12 cellular contexts compared by ENCODE assay signal in the genomic region with DNA sequence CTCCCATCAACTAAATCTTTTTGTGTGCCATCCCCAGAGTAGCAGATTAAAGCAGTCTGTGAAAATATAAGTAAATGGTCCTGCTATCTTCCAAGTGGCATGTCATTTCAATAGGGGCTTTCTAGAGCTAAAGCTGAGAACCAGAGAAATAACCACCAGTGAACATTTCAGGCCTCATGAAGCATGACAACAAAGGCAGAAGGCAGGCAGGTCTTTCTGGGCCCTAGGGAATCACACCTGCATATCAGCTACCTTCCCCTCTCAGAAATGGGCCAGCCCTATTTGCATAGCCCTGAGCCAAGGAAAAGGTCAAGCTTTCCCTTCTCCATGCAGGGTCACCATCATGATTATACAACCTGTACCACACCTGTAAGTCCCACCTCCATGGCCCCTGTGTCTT.
DNase-seq lines count a peak whose midpoint lies in the region; ATAC-seq and TF ChIP-seq lines count a peak whose summit lies in the region.
"Had no signal": no experiment of that assay in that cellular context is flagged by ENCODE, and none has a peak within 500 bp of the region (broad histone marks: within the 10 kb centered on the region; RNA-seq: fewer than 3 reads in every experiment).

No MANE protein-coding gene starts in this region.

- peak; percentile 66 for ATAC-seq in GM18498 (IDR thresholded peaks at IDR 0.05; ENCODE audit: unreplicated experiment)
- ATAC-seq in GM21390 (IDR thresholded peaks at IDR 0.05; ENCODE audit: unreplicated experiment): peak; percentile 83
- peak; percentile 55 for ATAC-seq in HG03045 (IDR thresholded peaks at IDR 0.05; ENCODE audit: unreplicated experiment)
- ATAC-seq in natural killer cell treated with Interleukin-12 subunit alpha and Interleukin-12 subunit beta and Interleukin-15 and Interleukin-18, amount 100 ng/mL, for 72 hours: no peak

- H3K4me1 ChIP-seq in right atrium auricular region (no peaks in the 10 kb centered on the region), esophagus squamous epithelium (peaks cover 0 to 72% (median 0%) of the 10 kb centered on the region in 3 donors)

- H3K4me3 Mint-ChIP-seq in natural killer cell treated with Interleukin-12 subunit alpha and Interleukin-12 subunit beta and Interleukin-15 and Interleukin-18, amount 100 ng/mL, for 72 hours: no peak overlapping the region
- H3K4me3 Mint-ChIP-seq: brain, type B pancreatic cell had no signal

- intact Hi-C loops in esophagus squamous epithelium (cut with DNase I): no loop called here

- no peaks in the 10 kb centered on the region for H3K36me3 Mint-ChIP-seq in natural killer cell treated with Interleukin-12 subunit alpha and Interleukin-12 subunit beta and Interleukin-15 and Interleukin-18, amount 100 ng/mL, for 72 hours
- H3K36me3 Mint-ChIP-seq: brain, type B pancreatic cell had no signal

- H3K36me3 ChIP-seq in right atrium auricular region (no peaks in the 10 kb centered on the region), esophagus squamous epithelium (no peaks in the 10 kb centered on the region)

- no peak overlapping the region for H3K27ac Mint-ChIP-seq in natural killer cell treated with Interleukin-12 subunit alpha and Interleukin-12 subunit beta and Interleukin-15 and Interleukin-18, amount 100 ng/mL, for 72 hours
- H3K27ac Mint-ChIP-seq: brain, type B pancreatic cell had no signal

- DNase-seq in coronary artery (ENCODE audit: low spot score) (no peak), right atrium auricular region (ENCODE audit: low spot score) (no peak), esophagus squamous epithelium (lab: John Stamatoyannopoulos, UW) (no peak)
- no peak for DNase-seq in natural killer cell treated with Interleukin-12 subunit alpha and Interleukin-12 subunit beta and Interleukin-15 and Interleukin-18, amount 100 ng/mL, for 72 hours (ENCODE audit: low spot score)
- DNase-seq in stimulated activated CD4-positive, alpha-beta T cell treated with anti-CD3 and anti-CD28 coated beads, Interleukin-2, amount 100 ng/mL, for 48 hours: no peak
- DNase-seq: NCI-H510A, SHP77 treated with DMSO at 0.1 percent for 48 hours had no signal

- H3K27me3 ChIP-seq in right atrium auricular region (no peaks in the 10 kb centered on the region), esophagus squamous epithelium (no peaks in the 10 kb centered on the region)

- peak overlapping the region; percentile 45 for H3K4me3 ChIP-seq in coronary artery
- no peak overlapping the region for H3K4me3 ChIP-seq in right atrium auricular region
- H3K4me3 ChIP-seq in esophagus squamous epithelium: no peak overlapping the region

- no peaks in the 10 kb centered on the region for H3K4me1 Mint-ChIP-seq in natural killer cell treated with Interleukin-12 subunit alpha and Interleukin-12 subunit beta and Interleukin-15 and Interleukin-18, amount 100 ng/mL, for 72 hours (ENCODE audit: low read depth in 2 of 2)
- H3K4me1 Mint-ChIP-seq: brain had no signal

- TF ChIP-seq POLR2A in esophagus squamous epithelium (IDR thresholded peaks at IDR 0.05): no peak

- H3K27me3 Mint-ChIP-seq in natural killer cell treated with Interleukin-12 subunit alpha and Interleukin-12 subunit beta and Interleukin-15 and Interleukin-18, amount 100 ng/mL, for 72 hours: no peaks in the 10 kb centered on the region
- H3K27me3 Mint-ChIP-seq: type B pancreatic cell had no signal

- H3K9me3 ChIP-seq in right atrium auricular region (no peaks in the 10 kb centered on the region), esophagus squamous epithelium (no peaks in the 10 kb centered on the region)

- no peaks in the 10 kb centered on the region for H3K9me3 Mint-ChIP-seq in natural killer cell treated with Interleukin-12 subunit alpha and Interleukin-12 subunit beta and Interleukin-15 and Interleukin-18, amount 100 ng/mL, for 72 hours
- H3K9me3 Mint-ChIP-seq: brain, type B pancreatic cell had no signal

- TF ChIP-seq CTCF in coronary artery (IDR thresholded peaks at IDR 0.05) (no peak), right atrium auricular region (IDR thresholded peaks at IDR 0.05) (no peak), esophagus squamous epithelium (IDR thresholded peaks at IDR 0.05) (no peak)

- H3K27ac ChIP-seq in coronary artery (peak overlapping the region; percentile 17 to 60), right atrium auricular region (no peak overlapping the region), esophagus squamous epithelium (no peak overlapping the region)

Comparison
In these comparisons a context has a peak if more than half of its experiments do, and no peak if none do; other contexts are left out.
1. ATAC-seq: peak in GM18498 (single experiment), GM21390 (single experiment) and HG03045 (single experiment); none in natural killer cell treated with Interleukin-12 subunit alpha and Interleukin-12 subunit beta and Interleukin-15 and Interleukin-18, amount 100 ng/mL, for 72 hours (0 of 2).
2. H3K27ac ChIP-seq: peak in coronary artery (2 of 2); none in right atrium auricular region (0 of 2) and esophagus squamous epithelium (0 of 4).